In the genomic region with DNA sequence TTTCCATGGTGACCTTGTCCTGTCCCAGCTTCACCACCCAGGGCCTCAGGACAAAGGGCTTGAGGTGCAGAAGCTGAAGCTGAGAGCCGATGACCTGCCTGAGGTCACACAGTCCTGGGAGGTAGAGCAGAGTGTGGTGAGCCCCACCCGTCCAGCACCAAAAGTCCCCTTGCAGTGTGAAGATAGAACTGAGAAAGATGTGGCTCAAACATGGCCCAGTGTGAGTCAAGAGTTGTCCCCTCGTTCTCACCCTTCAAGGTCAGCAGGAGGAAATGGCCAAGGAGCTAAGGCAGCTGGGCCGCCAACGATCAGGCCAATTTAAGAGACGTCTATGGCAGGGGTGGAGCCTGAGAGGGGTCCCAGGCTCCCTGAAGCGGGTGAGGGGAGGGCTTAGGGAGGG, we compare ENCODE assay signal across 36 cellular contexts.
DNase-seq lines count a peak whose midpoint lies in the region; ATAC-seq, FAIRE-seq and TF ChIP-seq lines count a peak whose summit lies in the region.
"Had no signal": no experiment of that assay in that cellular context is flagged by ENCODE, and none has a peak within 500 bp of the region (broad histone marks: within the 10 kb centered on the region; RNA-seq: fewer than 3 reads in every experiment).

No MANE protein-coding gene starts in this region.

- H3K56ac ChIP-seq in H1 (replicated peaks; ENCODE audit: insufficient read length, low read depth, low read length), result no peak overlapping the region

- no peak overlapping the region for H3K27ac Mint-ChIP-seq in stimulated activated memory B cell treated with anti-CD40 and anti-IgM and Interleukin-4, amounts not matched to agents 10 μg/mL and 1 μg/mL and 100 μg/mL, for 72 hours
- H3K27ac Mint-ChIP-seq: B cell; CD14-positive monocyte; CD4-positive, alpha-beta memory T cell; CD4-positive, alpha-beta T cell; CD4-positive, CD25-positive, alpha-beta regulatory T cell; CD8-positive, alpha-beta memory T cell; CD8-positive, alpha-beta T cell had no signal

- H3K27ac ChIP-seq in GM12878 (ENCODE audit: control insufficient read depth, insufficient read depth) (no peak overlapping the region), H1 (ENCODE audit: low read depth, low read length) (no peak overlapping the region), trophoblast cell (ENCODE audit: low read depth, low read length) (no peak overlapping the region)
- H3K27ac ChIP-seq: 22Rv1; A549; BLaER1; BLaER1 treated with 17β-estradiol and CSF1 and Interleukin-3, amounts not matched to agents 10 nM and 100 nM; C4-2B had no signal

- H2BK15ac ChIP-seq in H1 (ENCODE audit: low read length), result peak overlapping the region; percentile 61

- H2BK12ac ChIP-seq in H1 (ENCODE audit: low read depth, low read length) (peak overlapping the region; percentile 64; the same call in 1 of the 2 replicates), trophoblast cell (ENCODE audit: low read length) (no peak overlapping the region)

- H2AK5ac ChIP-seq in H1 (ENCODE audit: low read depth, low read length) (no peak overlapping the region; the same call in 1 of the 2 replicates), trophoblast cell (ENCODE audit: low read length) (no peak overlapping the region)

- H3K79me2 ChIP-seq in GM12878 (ENCODE audit: control insufficient read depth, insufficient read depth, low read length), result no peaks in the 10 kb centered on the region
- no peaks in the 10 kb centered on the region for H3K79me2 ChIP-seq in H1 (ENCODE audit: control insufficient read depth in 1 of 2, insufficient read depth in 2 of 2, low read length in 2 of 2)
- H3K79me2 ChIP-seq in trophoblast cell (ENCODE audit: control insufficient read depth, insufficient read depth, low read length, poor library complexity), result no peaks in the 10 kb centered on the region

- H3K79me1 ChIP-seq in H1 (ENCODE audit: low read depth, low read length) (no peaks in the 10 kb centered on the region), trophoblast cell (ENCODE audit: low read length) (no peaks in the 10 kb centered on the region)

- H4K91ac ChIP-seq in H1 (replicated peaks; ENCODE audit: insufficient read length, low read length) (peak overlapping the region; percentile 25), trophoblast cell (ENCODE audit: low read depth, low read length) (no peak overlapping the region)

- H2AFZ ChIP-seq in GM12878 (ENCODE audit: control insufficient read depth, low read depth, low read length) (no peak overlapping the region), H1 (ENCODE audit: low read length) (no peak overlapping the region), trophoblast cell (ENCODE audit: insufficient read depth, low read length, poor library complexity) (no peak overlapping the region)

- no peaks in the 10 kb centered on the region for H3K23me2 ChIP-seq in H1 (ENCODE audit: low read depth, low read length)

- H4K20me1 ChIP-seq in GM12878 (ENCODE audit: control insufficient read depth, insufficient read depth) (no peaks in the 10 kb centered on the region), H1 (replicated peaks in 1 of 2; ENCODE audit: control insufficient read depth in 1 of 2, insufficient read depth in 2 of 2, low read length in 2 of 2) (no peaks in the 10 kb centered on the region)
- H4K20me1 ChIP-seq: BLaER1; BLaER1 treated with 17β-estradiol and CSF1 and Interleukin-3, amounts not matched to agents 10 nM and 100 nM had no signal

- H3K27me3 ChIP-seq in GM12878 (replicated peaks in 1 of 2; ENCODE audit: control insufficient read depth in 2 of 2, insufficient read depth in 2 of 2, low read length in 1 of 2) (no peaks in the 10 kb centered on the region), H1 (replicated peaks in 1 of 4; ENCODE audit: control insufficient read depth in 3 of 4, extremely low read depth in 1 of 4, insufficient read depth in 3 of 4, low read length in 3 of 4) (peaks cover 0 to 8% (median 5%) of the 10 kb centered on the region in 4 experiments; a peak in 5 of 7 replicates), H7 (ENCODE audit: control insufficient read depth, insufficient read depth, low read length) (peaks cover 3% of the 10 kb centered on the region), trophoblast cell (ENCODE audit: insufficient read depth, low read length) (no peaks in the 10 kb centered on the region)
- H3K27me3 ChIP-seq: BE2C; BLaER1; BLaER1 treated with 17β-estradiol and CSF1 and Interleukin-3, amounts not matched to agents 10 nM and 100 nM had no signal

- H3K18ac ChIP-seq in H1 (ENCODE audit: extremely low read depth, low read length), result no peak overlapping the region
- no peak overlapping the region for H3K18ac ChIP-seq in trophoblast cell (ENCODE audit: low read length)

- intact Hi-C loops in GM12878 (cut with micrococcal nuclease; ENCODE audit: unreplicated experiment), result loop anchor here (10.0 kb wide), 1 partner anchor 212 kb away; no protein-coding TSS in a partner anchor

- no peaks in the 10 kb centered on the region for H3K4me1 Mint-ChIP-seq in stimulated activated memory B cell treated with anti-CD40 and anti-IgM and Interleukin-4, amounts not matched to agents 10 μg/mL and 1 μg/mL and 100 μg/mL, for 72 hours
- H3K4me1 Mint-ChIP-seq: B cell; CD14-positive monocyte; CD4-positive, alpha-beta memory T cell; CD4-positive, CD25-positive, alpha-beta regulatory T cell; CD8-positive, alpha-beta memory T cell had no signal

- H4K12ac ChIP-seq in trophoblast cell (ENCODE audit: low read depth, low read length), result no peak overlapping the region

- no peak overlapping the region for H3K14ac ChIP-seq in H1 (ENCODE audit: insufficient read length)
- H3K14ac ChIP-seq in trophoblast cell (ENCODE audit: low read length), result no peak overlapping the region

- 12% methylated on average over 7 of the region's 7 CpGs for WGBS in GM12878 (ENCODE audit: insufficient coverage, insufficient replicate concordance, low lambda C conversion rate, missing lambda C conversion rate)
- WGBS in H1 (ENCODE audit: extremely low coverage in 1 of 2, insufficient coverage in 1 of 2, insufficient read length in 1 of 2, insufficient replicate concordance in 2 of 2, low coverage in 1 of 2, low lambda C conversion rate in 2 of 2, missing lambda C conversion rate in 1 of 2), 2 experiments, result 89% methylated on average over 7 of the region's 7 CpGs; no CpG with 5 or more reads in 1 of the 2 experiments
- WGBS in trophoblast cell (ENCODE audit: extremely low coverage, insufficient coverage, insufficient read length), result no CpG with 5 or more reads among the region's 7 CpGs

- H4K5ac ChIP-seq in H1 (ENCODE audit: insufficient read length, low read depth, low read length), result no peak overlapping the region

- H3K9me3 Mint-ChIP-seq in stimulated activated memory B cell treated with anti-CD40 and anti-IgM and Interleukin-4, amounts not matched to agents 10 μg/mL and 1 μg/mL and 100 μg/mL, for 72 hours, result no peaks in the 10 kb centered on the region
- H3K9me3 Mint-ChIP-seq: CD4-positive, alpha-beta T cell; CD4-positive, CD25-positive, alpha-beta regulatory T cell; CD8-positive, alpha-beta T cell had no signal

- H3K4me3 ChIP-seq in GM12865 (ENCODE audit: low read depth, low read length) (no peak overlapping the region), GM12878 (no peak overlapping the region), H1 (ENCODE audit: extremely low read depth in 1 of 4, insufficient read depth in 2 of 4, low read depth in 3 of 4, low read length in 4 of 4) (no peak overlapping the region), H7 (ENCODE audit: insufficient read depth, low read depth, low read length) (no peak overlapping the region), trophoblast cell (ENCODE audit: low read depth, low read length) (no peak overlapping the region)
- H3K4me3 ChIP-seq: A549; BLaER1; BLaER1 treated with 17β-estradiol and CSF1 and Interleukin-3, amounts not matched to agents 10 nM and 100 nM had no signal

- in situ Hi-C loops in GM12878 (cut with MboI), result no loop called here

- POLR2A ChIA-PET in GM12878 (lab: Charles Lee) (no interaction called here), H1 (lab: Charles Lee; ENCODE audit: partially characterized antibody) (interaction anchor here (1.4 to 2.8 kb wide), 2 partner anchors 25 to 89 kb away, joined by 3 to 6 read pairs; no protein-coding TSS in a partner anchor)

- SMC1A ChIA-PET in GM12878 (lab: Charles Lee; ENCODE audit: uncharacterized antibody, unreplicated experiment), result no interaction called here

- H3K9me3 ChIP-seq in GM12878 (replicated peaks; ENCODE audit: control insufficient read depth, insufficient read depth, low read length), result no peaks in the 10 kb centered on the region; the same call in 2 of the 3 replicates
- H3K9me3 ChIP-seq in H1 (ENCODE audit: insufficient read depth in 2 of 2, low read depth in 1 of 2, low read length in 1 of 2), result no peaks in the 10 kb centered on the region
- H3K9me3 ChIP-seq in trophoblast cell (ENCODE audit: insufficient read depth, low read depth, low read length), result peaks cover 2% of the 10 kb centered on the region
- H3K9me3 ChIP-seq: A549, BE2C, BLaER1, Caco-2 had no signal

- BruUV-seq in GM12878 (replicated peaks; lab: Mats Ljungman, UMichigan), result no TSS peak

- TF ChIP-seq EP300 in GM12878 (IDR thresholded peaks at IDR 0.05; ENCODE audit: borderline replicate concordance in 1 of 2, control insufficient read depth in 1 of 2, low read depth in 2 of 2, low read length in 2 of 2) (no peak), H1 (IDR thresholded peaks at IDR 0.05; ENCODE audit: borderline replicate concordance in 1 of 2, low read depth in 2 of 2, low read length in 2 of 2) (no peak)

- peak; percentile 72 for DNase-seq in GM12865 (ENCODE audit: low read depth)
- no peak for DNase-seq in GM12892 (ENCODE audit: insufficient read length)
- DNase-seq in GM12878 (ENCODE audit: low read depth, low spot score), result no peak
- no peak for DNase-seq in H1 (ENCODE audit: low read depth in 1 of 2, low spot score in 2 of 2)
- no peak for DNase-seq in H7
- no peak for DNase-seq in NCI-H1436 (lab: John Stamatoyannopoulos, UW)
- no peak for DNase-seq in trophoblast cell
- DNase-seq: 8988T; ACHN; AML-193; BE2C; C1 segment of cervical spinal cord; Caco-2; Calu3; CD4-positive, alpha-beta memory T cell; CD4-positive, alpha-beta T cell; CD4-positive, CD25-positive, alpha-beta regulatory T cell; CD8-positive, alpha-beta memory T cell; CD8-positive, alpha-beta T cell; COR-L47; DMS 273 treated with DMSO at 0.1 percent for 48 hours; DMS153; DMS79; DMS79 treated with DMSO at 0.1 percent for 48 hours; DND-41; EL had no signal

- H2BK120ac ChIP-seq in H1 (replicated peaks; ENCODE audit: low read depth, low read length), result no peak overlapping the region
- H2BK120ac ChIP-seq in trophoblast cell (ENCODE audit: insufficient read depth, low read length, poor library complexity), result no peak overlapping the region

- H3K4me2 ChIP-seq in GM12878 (ENCODE audit: control insufficient read depth, insufficient read depth), result no peak overlapping the region
- no peak overlapping the region for H3K4me2 ChIP-seq in H1 (ENCODE audit: insufficient read depth in 1 of 2, low read depth in 2 of 2, low read length in 2 of 2)
- H3K4me2 ChIP-seq in trophoblast cell (ENCODE audit: low read length), result no peak overlapping the region
- H3K4me2 ChIP-seq: A549; BLaER1; BLaER1 treated with 17β-estradiol and CSF1 and Interleukin-3, amounts not matched to agents 10 nM and 100 nM had no signal

- H2BK5ac ChIP-seq in H1 (ENCODE audit: low read depth, low read length) (no peak overlapping the region), trophoblast cell (ENCODE audit: low read depth, low read length, poor library complexity) (no peak overlapping the region)

- H3K4ac ChIP-seq in H1 (replicated peaks; ENCODE audit: insufficient read length, low read depth, low read length), result no peak overlapping the region
- no peak overlapping the region for H3K4ac ChIP-seq in trophoblast cell (ENCODE audit: low read depth, low read length)

- TF ChIP-seq RAD21 in GM12878 (IDR thresholded peaks at IDR 0.05; ENCODE audit: insufficient read depth, low read depth, low read length) (no peak), H1 (IDR thresholded peaks at IDR 0.05 in 1 of 2, conservative IDR thresholded peaks at IDR 0.05 in 1 of 2; ENCODE audit: low read depth in 2 of 2, low read length in 2 of 2) (no peak)

- TF ChIP-seq POLR2A in GM12892 (IDR thresholded peaks at IDR 0.05; ENCODE audit: low read depth, low read length) (no peak), GM12878 (IDR thresholded peaks at IDR 0.05; ENCODE audit: low read depth, low read length) (no peak), H1 (IDR thresholded peaks at IDR 0.05; ENCODE audit: control extremely low read depth in 1 of 2, low read depth in 2 of 2, low read length in 2 of 2) (no peak)

- TF ChIP-seq CTCF in GM12865 (IDR thresholded peaks at IDR 0.05; ENCODE audit: insufficient read depth, low read depth, low read length, missing control alignments) (no peak), GM12878 (IDR thresholded peaks at IDR 0.05 in 2 of 3, conservative IDR thresholded peaks at IDR 0.05 in 1 of 3; ENCODE audit: control insufficient read depth in 2 of 3, extremely low read depth in 1 of 3, insufficient read depth in 1 of 3, low read depth in 3 of 3, low read length in 3 of 3) (no peak), H1 (IDR thresholded peaks at IDR 0.05; ENCODE audit: control extremely low read depth in 1 of 3, insufficient read depth in 1 of 3, low read depth in 1 of 3, low read length in 3 of 3) (no peak)

- no peaks in the 10 kb centered on the region for H3K36me3 ChIP-seq in GM12878 (ENCODE audit: control insufficient read depth in 2 of 2, insufficient read depth in 2 of 2, low read length in 1 of 2)
- no peaks in the 10 kb centered on the region for H3K36me3 ChIP-seq in H1 (ENCODE audit: control insufficient read depth in 2 of 4, insufficient read depth in 4 of 4, low read length in 3 of 4)
- H3K36me3 ChIP-seq in H7 (replicated peaks; ENCODE audit: control insufficient read depth, insufficient read depth, low read length), result no peaks in the 10 kb centered on the region
- H3K36me3 ChIP-seq in trophoblast cell (ENCODE audit: control insufficient read depth in 1 of 2, insufficient read depth in 2 of 2, low read length in 2 of 2), result no peaks in the 10 kb centered on the region
- H3K36me3 ChIP-seq: BE2C; BLaER1; BLaER1 treated with 17β-estradiol and CSF1 and Interleukin-3, amounts not matched to agents 10 nM and 100 nM had no signal

- H3K4me1 ChIP-seq in GM12878 (ENCODE audit: control insufficient read depth, insufficient read depth, low read length) (no peaks in the 10 kb centered on the region), H1 (replicated peaks in 1 of 4; ENCODE audit: control insufficient read depth in 3 of 4, insufficient read depth in 4 of 4, low read length in 3 of 4) (peaks cover 0 to 6% (median 2%) of the 10 kb centered on the region in 4 experiments; a peak in 4 of 7 replicates), trophoblast cell (ENCODE audit: control insufficient read depth in 1 of 2, insufficient read depth in 2 of 2, low read length in 2 of 2) (peaks cover 0 to 5% of the 10 kb centered on the region in 2 experiments)
- H3K4me1 ChIP-seq: A549, BE2C, Caco-2 had no signal

- peak; percentile 80 for ATAC-seq in GM12878
- no peak for ATAC-seq in stimulated activated memory B cell treated with anti-CD40 and anti-IgM and Interleukin-4, amounts not matched to agents 10 μg/mL and 1 μg/mL and 100 μg/mL, for 72 hours
- ATAC-seq: A549; CD8-positive, alpha-beta T cell had no signal

- CTCF ChIA-PET in GM12878 (lab: Yijun Ruan, JAX), result interaction anchor here (0.8 to 1.2 kb wide), 4 partner anchors 17 to 170 kb away, joined by 3 read pairs; no protein-coding TSS in a partner anchor
- CTCF ChIA-PET in H1 (lab: Charles Lee; ENCODE audit: partially characterized antibody), result interaction anchor here (0.6 to 12.2 kb wide), 28 partner anchors 9 to 673 kb away, joined by 3 to 132 read pairs (median 4); partner anchors contain the start of genes IGSF21 and KLHDC7A

- H3K27me3 Mint-ChIP-seq in stimulated activated memory B cell treated with anti-CD40 and anti-IgM and Interleukin-4, amounts not matched to agents 10 μg/mL and 1 μg/mL and 100 μg/mL, for 72 hours, result peaks cover 32% of the 10 kb centered on the region
- H3K27me3 Mint-ChIP-seq: CD4-positive, CD25-positive, alpha-beta regulatory T cell had no signal

- RAD21 ChIA-PET in GM12878 (lab: Charles Lee; ENCODE audit: unreplicated experiment), result interaction anchor here (1.3 to 2.4 kb wide), 2 partner anchors 16 to 38 kb away, joined by 4 to 10 read pairs; no protein-coding TSS in a partner anchor

- FAIRE-seq in GM12892 (lab: Jason Lieb, UNC), result peak; percentile 56
- no peak for FAIRE-seq in GM12878 (lab: Jason Lieb, UNC)
- no peak for FAIRE-seq in H1 (lab: Jason Lieb, UNC)
- FAIRE-seq: A204.1, A549, D721Med had no signal

- H3K9ac ChIP-seq in GM12878 (ENCODE audit: control insufficient read depth, insufficient read depth, low read length) (no peak overlapping the region), H1 (replicated peaks in 1 of 4; ENCODE audit: extremely low read depth in 1 of 4, low read depth in 3 of 4, low read length in 3 of 4) (no peak overlapping the region), trophoblast cell (ENCODE audit: low read length) (no peak overlapping the region)
- H3K9ac ChIP-seq: BLaER1; BLaER1 treated with 17β-estradiol and CSF1 and Interleukin-3, amounts not matched to agents 10 nM and 100 nM had no signal

- H2BK20ac ChIP-seq in H1 (ENCODE audit: low read length), result no peak overlapping the region

- no peak overlapping the region for H4K8ac ChIP-seq in H1 (ENCODE audit: extremely low read depth, insufficient read depth, low read length)
- H4K8ac ChIP-seq in trophoblast cell (ENCODE audit: low read depth, low read length), result no peak overlapping the region

- no peaks in the 10 kb centered on the region for H3K36me3 Mint-ChIP-seq in stimulated activated memory B cell treated with anti-CD40 and anti-IgM and Interleukin-4, amounts not matched to agents 10 μg/mL and 1 μg/mL and 100 μg/mL, for 72 hours
- H3K36me3 Mint-ChIP-seq: CD14-positive monocyte; CD4-positive, alpha-beta memory T cell; CD4-positive, CD25-positive, alpha-beta regulatory T cell; CD8-positive, alpha-beta memory T cell; CD8-positive, alpha-beta T cell had no signal

- H3K4me3 Mint-ChIP-seq in stimulated activated memory B cell treated with anti-CD40 and anti-IgM and Interleukin-4, amounts not matched to agents 10 μg/mL and 1 μg/mL and 100 μg/mL, for 72 hours, result no peak overlapping the region
- H3K4me3 Mint-ChIP-seq: B cell; CD14-positive monocyte; CD4-positive, alpha-beta memory T cell; CD4-positive, alpha-beta T cell; CD4-positive, CD25-positive, alpha-beta regulatory T cell; CD8-positive, alpha-beta memory T cell; CD8-positive, alpha-beta T cell had no signal

- H3K23ac ChIP-seq in H1 (ENCODE audit: insufficient read length) (no peak overlapping the region), trophoblast cell (ENCODE audit: low read length) (no peak overlapping the region)
